Comparison of ENCODE assay signal across 1 cellular context in genomic region chr17:79948918-79949645, GRCh38.
TF ChIP-seq lines count a peak whose summit lies in the region.

No MANE protein-coding gene starts in this region.

TF ChIP-seq in GM23338, 12 proteins besides CTCF, POLR2A, EP300 and RAD21 (continued from another document):
- no peak for TF ChIP-seq ZNF462 (CRISPR knock-in tag; IDR thresholded peaks at IDR 0.05)
- no peak for TF ChIP-seq ZNF331 (CRISPR knock-in tag; IDR thresholded peaks at IDR 0.05; ENCODE audit: low read depth)
- no peak for TF ChIP-seq ZNF114 (CRISPR knock-in tag; IDR thresholded peaks at IDR 0.05)
TF ChIP-seq in GM23338: peak in this region for 0.
